Comparison of ENCODE assay signal across 8 cellular contexts in genomic region chr21:17819114-17819877, GRCh38. TPM values are rescaled to one million over a fixed set of nuclear protein-coding genes. Genes with fewer than 3 reads are reported as not detected.
A peak's percentile ranks its signal among the peaks of the same experiment; 100 is the strongest.
DNase-seq lines count a peak whose midpoint lies in the region; ATAC-seq and FAIRE-seq lines count a peak whose summit lies in the region.

Gene C21orf91, minus strand, starts transcription at chr21:17819356. Its CDS starts 1,038 bp downstream, at chr21:17818318.

- POLR2A ChIA-PET in naive thymus-derived CD8-positive, alpha-beta T cell (lab: Charles Lee): interaction anchor here (0.5 to 3.9 kb wide), 15 partner anchors 9 to 307 kb away, joined by 3 to 63 read pairs (median 5); partner anchors contain the start of gene BTG3

- H3K9me3 Mint-ChIP-seq in activated T-helper 1 cell treated with anti-CD3 and anti-CD28 coated beads, Interleukin-12 subunit alpha, Interleukin-12 subunit beta, Interleukin-2, Interleukin-4 antibody, amounts not matched to agents 30 ng/mL and 10 ng/mL and 1 ng/mL, durations not matched to agents 14 hours and 24 hours and 36 hours: peaks cover 3% of the 10 kb centered on the region
- H3K9me3 Mint-ChIP-seq in naive thymus-derived CD8-positive, alpha-beta T cell: no peaks in the 10 kb centered on the region

- intact Hi-C loops in activated T-helper 1 cell treated with anti-CD3 and anti-CD28 coated beads, Interleukin-12 subunit alpha, Interleukin-12 subunit beta, Interleukin-2, Interleukin-4 antibody, amounts not matched to agents 30 ng/mL and 10 ng/mL and 1 ng/mL, durations not matched to agents 14 hours and 24 hours and 36 hours (cut with micrococcal nuclease): loop anchor here (1.0 to 2.0 kb wide), 5 partner anchors 8 to 110 kb away; no protein-coding TSS in a partner anchor

- FAIRE-seq in RCC 7860 (lab: Jason Lieb, UNC): no peak

- DNase-seq in DMS79 (lab: John Stamatoyannopoulos, UW): peak; percentile 77
- DNase-seq in KBM-7: peak; percentile 89
- peak; percentile 64 for DNase-seq in RCC 7860 (ENCODE audit: low spot score)
- peak; percentile 87 for DNase-seq in activated T-helper 1 cell treated with anti-CD3 and anti-CD28 coated beads, Interleukin-12 subunit alpha, Interleukin-12 subunit beta, Interleukin-2, Interleukin-4 antibody, amounts not matched to agents 30 ng/mL and 10 ng/mL and 1 ng/mL, durations not matched to agents 14 hours and 24 hours and 36 hours (ENCODE audit: low spot score)
- peak; percentile 93 for DNase-seq in fibroblast of gingiva (ENCODE audit: low read depth)
- DNase-seq in naive thymus-derived CD8-positive, alpha-beta T cell: peak; percentile 75 to 97 (median 87)
- peak; percentile 76 to 97 (median 87) for DNase-seq in stimulated activated naive CD4-positive, alpha-beta T cell (lab: John Stamatoyannopoulos, UW)

- H3K27ac Mint-ChIP-seq in activated T-helper 1 cell treated with anti-CD3 and anti-CD28 coated beads, Interleukin-12 subunit alpha, Interleukin-12 subunit beta, Interleukin-2, Interleukin-4 antibody, amounts not matched to agents 30 ng/mL and 10 ng/mL and 1 ng/mL, durations not matched to agents 14 hours and 24 hours and 36 hours: peak within 1 kb of the TSS; percentile 100
- peak within 1 kb of the TSS; percentile 77 to 100 (median 99) for H3K27ac Mint-ChIP-seq in naive thymus-derived CD8-positive, alpha-beta T cell

- peaks cover 43% of the 10 kb centered on the region for H3K4me1 Mint-ChIP-seq in activated T-helper 1 cell treated with anti-CD3 and anti-CD28 coated beads, Interleukin-12 subunit alpha, Interleukin-12 subunit beta, Interleukin-2, Interleukin-4 antibody, amounts not matched to agents 30 ng/mL and 10 ng/mL and 1 ng/mL, durations not matched to agents 14 hours and 24 hours and 36 hours (ENCODE audit: low read depth)
- peaks cover 15 to 53% (median 44%) of the 10 kb centered on the region in 4 donors for H3K4me1 Mint-ChIP-seq in naive thymus-derived CD8-positive, alpha-beta T cell

- no peaks in the 10 kb centered on the region for H3K27me3 Mint-ChIP-seq in activated T-helper 1 cell treated with anti-CD3 and anti-CD28 coated beads, Interleukin-12 subunit alpha, Interleukin-12 subunit beta, Interleukin-2, Interleukin-4 antibody, amounts not matched to agents 30 ng/mL and 10 ng/mL and 1 ng/mL, durations not matched to agents 14 hours and 24 hours and 36 hours (ENCODE audit: insufficient read depth)
- no peaks in the 10 kb centered on the region for H3K27me3 Mint-ChIP-seq in naive thymus-derived CD8-positive, alpha-beta T cell

- in situ Hi-C loops in KBM-7 (cut with MboI; ENCODE audit: low pct_unique_long_range_greater_than_20kb, low sequenced_read_pairs): no loop called here

- peaks cover 23% of the 10 kb centered on the region for H3K36me3 Mint-ChIP-seq in activated T-helper 1 cell treated with anti-CD3 and anti-CD28 coated beads, Interleukin-12 subunit alpha, Interleukin-12 subunit beta, Interleukin-2, Interleukin-4 antibody, amounts not matched to agents 30 ng/mL and 10 ng/mL and 1 ng/mL, durations not matched to agents 14 hours and 24 hours and 36 hours (ENCODE audit: low read depth)
- H3K36me3 Mint-ChIP-seq in naive thymus-derived CD8-positive, alpha-beta T cell: peaks cover 0 to 26% (median 9%) of the 10 kb centered on the region in 3 donors

- ATAC-seq in GM21723 (IDR thresholded peaks at IDR 0.05; ENCODE audit: unreplicated experiment): peak; percentile 88
- ATAC-seq in naive thymus-derived CD8-positive, alpha-beta T cell: peak; percentile 82 to 89

- peak within 1 kb of the TSS; percentile 88 for H3K4me3 Mint-ChIP-seq in activated T-helper 1 cell treated with anti-CD3 and anti-CD28 coated beads, Interleukin-12 subunit alpha, Interleukin-12 subunit beta, Interleukin-2, Interleukin-4 antibody, amounts not matched to agents 30 ng/mL and 10 ng/mL and 1 ng/mL, durations not matched to agents 14 hours and 24 hours and 36 hours
- peak within 1 kb of the TSS; percentile 89 to 99 (median 98) for H3K4me3 Mint-ChIP-seq in naive thymus-derived CD8-positive, alpha-beta T cell

RNA-seq across cellular contexts. Expression of gene C21orf91, which starts in this region (rescaled TPM):
- total RNA-seq in activated T-helper 1 cell treated with anti-CD3 and anti-CD28 coated beads, Interleukin-12 subunit alpha, Interleukin-12 subunit beta, Interleukin-2, Interleukin-4 antibody, amounts not matched to agents 30 ng/mL and 10 ng/mL and 1 ng/mL, durations not matched to agents 14 hours and 24 hours and 36 hours: 45.4 and 49.2 TPM in 2 replicates
- 10 to 100 TPM; 53.2 to 56.4 TPM for total RNA-seq in naive thymus-derived CD8-positive, alpha-beta T cell
- polyA plus RNA-seq in naive thymus-derived CD8-positive, alpha-beta T cell: 10 to 100 TPM; 30.7 to 40.3 (median 30.7) TPM

Comparison
In these comparisons a context has a peak if more than half of its experiments do, and no peak if none do; other contexts are left out.
1. Peak in every context shown above with its lines: DNase-seq and ATAC-seq.